In genomic region chr13:61406275-61406674, GRCh38 we compare ENCODE assay signal across 12 cellular contexts. TPM values are rescaled to one million over a fixed set of nuclear protein-coding genes. Genes with fewer than 3 reads are reported as not detected.
"Had no signal": no experiment of that assay in that cellular context is flagged by ENCODE, and none has a peak within 500 bp of the region (broad histone marks: within the 10 kb centered on the region; RNA-seq: fewer than 3 reads in every experiment).

No MANE protein-coding gene starts in this region.

- H3K79me2 ChIP-seq: parathyroid adenoma had no signal

- H3K9ac ChIP-seq: parathyroid adenoma had no signal

- ATAC-seq: activated CD4-positive, CD25-positive, alpha-beta regulatory T cell treated with anti-CD3 and anti-CD28 coated beads, Interleukin-2, amount 50 U/mL, for 24 hours; esophagus mucosa; left lobe of liver; naive thymus-derived CD8-positive, alpha-beta T cell; stimulated activated memory B cell treated with anti-CD40 and anti-IgM and Interleukin-4, amounts not matched to agents 10 μg/mL and 1 μg/mL and 100 μg/mL, for 72 hours had no signal

- H3K36me3 ChIP-seq: neutrophil had no signal

- H3K27ac ChIP-seq: coronary artery, neutrophil, parathyroid adenoma had no signal

- H3K4me1 ChIP-seq: parathyroid adenoma had no signal

- H3K4me3 ChIP-seq: coronary artery had no signal

- H2AFZ ChIP-seq: parathyroid adenoma had no signal

- DNase-seq: activated CD4-positive, alpha-beta T cell treated with anti-CD3 and anti-CD28 coated beads, Interleukin-2, amount 50 U/mL, for 1 hour; activated CD8-positive, alpha-beta memory T cell treated with anti-CD3 and anti-CD28 coated beads for 24 hours; activated naive CD8-positive, alpha-beta T cell treated with anti-CD3 and anti-CD28 coated beads, Interleukin-2, amount 10 ng/mL, durations not matched to agents 7 days and 5 days; naive thymus-derived CD8-positive, alpha-beta T cell; stimulated activated CD4-positive, alpha-beta T cell treated with anti-CD3 and anti-CD28 coated beads, Interleukin-2, amount 100 ng/mL, for 48 hours had no signal

- H3K9me3 ChIP-seq: neutrophil had no signal

RNA-seq across cellular contexts. Expression of gene PCDH20, which starts 9.4 kb away (rescaled TPM):
- total RNA-seq: activated naive CD8-positive, alpha-beta T cell treated with anti-CD3 and anti-CD28 coated beads, Interleukin-2, amount 10 ng/mL, durations not matched to agents 7 days and 5 days; naive thymus-derived CD8-positive, alpha-beta T cell had no signal
- polyA plus RNA-seq: naive thymus-derived CD8-positive, alpha-beta T cell had no signal
